ENCODE assay signal across 19 cellular contexts in genomic region chr14:55832122-55832911, GRCh38.
DNase-seq lines count a peak whose midpoint lies in the region; ATAC-seq, FAIRE-seq and TF ChIP-seq lines count a peak whose summit lies in the region.
"Had no signal": no experiment of that assay in that cellular context is flagged by ENCODE, and none has a peak within 500 bp of the region (broad histone marks: within the 10 kb centered on the region; RNA-seq: fewer than 3 reads in every experiment).

No MANE protein-coding gene starts in this region.

- H4K20me1 ChIP-seq in GM23248 (ENCODE audit: insufficient read depth), result no peaks in the 10 kb centered on the region

- no peak overlapping the region for H3K4me3 Mint-ChIP-seq in osteocyte (ENCODE audit: unreplicated experiment)
- H3K4me3 Mint-ChIP-seq: activated naive CD8-positive, alpha-beta T cell treated with anti-CD3 and anti-CD28 coated beads, Interleukin-2, amount 10 ng/mL, durations not matched to agents 7 days and 5 days; CD4-positive, alpha-beta memory T cell; neural progenitor cell; stimulated activated memory B cell treated with anti-CD40 and anti-IgM and Interleukin-4, amounts not matched to agents 10 μg/mL and 1 μg/mL and 100 μg/mL, for 72 hours had no signal

- peak; percentile 76 for ATAC-seq in foreskin keratinocyte
- ATAC-seq: left ventricle myocardium superior; sciatic nerve; stimulated activated memory B cell treated with anti-CD40 and anti-IgM and Interleukin-4, amounts not matched to agents 10 μg/mL and 1 μg/mL and 100 μg/mL, for 72 hours had no signal

- WGBS in GM23248 (ENCODE audit: low coverage in 1 of 2, low lambda C conversion rate in 2 of 2, missing lambda C conversion rate in 2 of 2), 2 experiments, result 71 to 72% methylated on average over 3 of the region's 3 CpGs
- WGBS in small intestine, 3 donors, result 18 to 52% (median 27%) methylated on average over 3 of the region's 3 CpGs

- no peaks in the 10 kb centered on the region for H3K36me3 ChIP-seq in GM23248 (ENCODE audit: low read depth)
- H3K36me3 ChIP-seq in small intestine (ENCODE audit: control insufficient read depth in 2 of 2, insufficient read depth in 2 of 2, low read length in 2 of 2), result no peaks in the 10 kb centered on the region
- H3K36me3 ChIP-seq: neural progenitor cell had no signal

- H3K9ac ChIP-seq in GM23248, result no peak overlapping the region
- H3K9ac ChIP-seq: neural progenitor cell had no signal

- H3K4me3 ChIP-seq in GM23248, result no peak overlapping the region
- no peak overlapping the region for H3K4me3 ChIP-seq in small intestine (ENCODE audit: low read depth in 1 of 2, low read length in 2 of 2)
- H3K4me3 ChIP-seq: neural progenitor cell had no signal

- DNase-seq in GM23248 (peak; percentile 19), RWPE1 (ENCODE audit: low spot score) (peak; percentile 58), foreskin keratinocyte (peak; percentile 27 to 55), small intestine (peak; percentile 90), osteocyte (ENCODE audit: extremely low spot score, unreplicated experiment) (no peak), T-helper 1 cell (no peak), iPS-NIHi11 (ENCODE audit: low spot score) (no peak), head of caudate nucleus (no peak)
- DNase-seq: activated CD4-positive, CD25-positive, alpha-beta regulatory T cell treated with anti-CD3 and anti-CD28 coated beads, Interleukin-2, amount 50 U/mL, for 72 hours; activated CD8-positive, alpha-beta memory T cell treated with anti-CD3 and anti-CD28 coated beads, Interleukin-2, amount 50 U/mL, for 48 hours; activated naive CD8-positive, alpha-beta T cell treated with anti-CD3 and anti-CD28 coated beads, Interleukin-2, amount 10 ng/mL, durations not matched to agents 7 days and 5 days; CD4-positive, alpha-beta memory T cell; erythroblast; KBM-7; left ventricle myocardium superior; NCI-H1417 treated with DMSO at 0.1 percent for 48 hours had no signal

- no peak overlapping the region for H3K27ac Mint-ChIP-seq in osteocyte (ENCODE audit: unreplicated experiment)
- H3K27ac Mint-ChIP-seq: activated naive CD8-positive, alpha-beta T cell treated with anti-CD3 and anti-CD28 coated beads, Interleukin-2, amount 10 ng/mL, durations not matched to agents 7 days and 5 days; CD4-positive, alpha-beta memory T cell; neural progenitor cell; stimulated activated memory B cell treated with anti-CD40 and anti-IgM and Interleukin-4, amounts not matched to agents 10 μg/mL and 1 μg/mL and 100 μg/mL, for 72 hours had no signal

- no peak overlapping the region for H2AFZ ChIP-seq in GM23248
- H2AFZ ChIP-seq: neural progenitor cell had no signal

- H3F3A ChIP-seq in GM23248 (ENCODE audit: insufficient read depth), result no peaks in the 10 kb centered on the region

- no peaks in the 10 kb centered on the region for H3K36me3 Mint-ChIP-seq in osteocyte (ENCODE audit: unreplicated experiment)
- H3K36me3 Mint-ChIP-seq: activated naive CD8-positive, alpha-beta T cell treated with anti-CD3 and anti-CD28 coated beads, Interleukin-2, amount 10 ng/mL, durations not matched to agents 7 days and 5 days; CD4-positive, alpha-beta memory T cell; neural progenitor cell; stimulated activated memory B cell treated with anti-CD40 and anti-IgM and Interleukin-4, amounts not matched to agents 10 μg/mL and 1 μg/mL and 100 μg/mL, for 72 hours had no signal

- H3K79me2 ChIP-seq in GM23248 (ENCODE audit: insufficient read depth), result no peaks in the 10 kb centered on the region

- H3K9me3 Mint-ChIP-seq in osteocyte (ENCODE audit: unreplicated experiment), result no peaks in the 10 kb centered on the region
- H3K9me3 Mint-ChIP-seq: activated naive CD8-positive, alpha-beta T cell treated with anti-CD3 and anti-CD28 coated beads, Interleukin-2, amount 10 ng/mL, durations not matched to agents 7 days and 5 days; neural progenitor cell; stimulated activated memory B cell treated with anti-CD40 and anti-IgM and Interleukin-4, amounts not matched to agents 10 μg/mL and 1 μg/mL and 100 μg/mL, for 72 hours had no signal

- no peak for TF ChIP-seq CTCF in RWPE1 (conservative IDR thresholded peaks at IDR 0.05; ENCODE audit: low read depth)
- TF ChIP-seq CTCF in foreskin keratinocyte (conservative IDR thresholded peaks at IDR 0.05), result no peak
- TF ChIP-seq CTCF in osteocyte (IDR thresholded peaks at IDR 0.05), result no peak

- no peak overlapping the region for H3K4me2 ChIP-seq in GM23248 (ENCODE audit: unreplicated experiment)
- H3K4me2 ChIP-seq: neural progenitor cell had no signal

- in situ Hi-C loops in GM23248 (cut with MboI), result no loop called here

- CTCF ChIA-PET in RWPE1 (lab: Yijun Ruan, JAX), result interaction anchor here (0.6 kb wide), 1 partner anchor 506 kb away, joined by 5 read pairs; no protein-coding TSS in a partner anchor

- POLR2A ChIA-PET in RWPE1 (lab: Yijun Ruan, JAX; ENCODE audit: low non-redundant PET), result no interaction called here

- H3K9me3 ChIP-seq in GM23248 (ENCODE audit: low read depth), result no peaks in the 10 kb centered on the region
- H3K9me3 ChIP-seq in small intestine (ENCODE audit: control insufficient read depth, low read depth), result no peaks in the 10 kb centered on the region

- intact Hi-C loops in head of caudate nucleus (cut with DNase I), result no loop called here

- no peak for FAIRE-seq in small intestine (lab: Jason Lieb, UNC)

- no peaks in the 10 kb centered on the region for H3K27me3 Mint-ChIP-seq in osteocyte (ENCODE audit: unreplicated experiment)

- H3K9me2 ChIP-seq in GM23248 (ENCODE audit: insufficient read depth), result no peaks in the 10 kb centered on the region

- no peak overlapping the region for H3K27ac ChIP-seq in GM23248
- no peak overlapping the region for H3K27ac ChIP-seq in RWPE1
- no peak overlapping the region for H3K27ac ChIP-seq in foreskin keratinocyte
- H3K27ac ChIP-seq in small intestine (ENCODE audit: low read depth in 1 of 2, low read length in 1 of 2), result peak overlapping the region; percentile 53 to 69
- H3K27ac ChIP-seq: neural progenitor cell had no signal

- H3K27me3 ChIP-seq in GM23248 (replicated peaks; ENCODE audit: insufficient read depth), result no peaks in the 10 kb centered on the region; the same call in 1 of the 2 replicates
- H3K27me3 ChIP-seq in foreskin keratinocyte, result peaks cover 8% of the 10 kb centered on the region
- no peaks in the 10 kb centered on the region for H3K27me3 ChIP-seq in small intestine (ENCODE audit: control insufficient read depth in 2 of 2, insufficient read depth in 2 of 2, low read length in 2 of 2)
- H3K27me3 ChIP-seq: neural progenitor cell had no signal

- H3K4me1 ChIP-seq in GM23248 (ENCODE audit: insufficient read depth) (no peaks in the 10 kb centered on the region; the same call in 1 of the 2 replicates), foreskin keratinocyte (no peaks in the 10 kb centered on the region), small intestine (ENCODE audit: control insufficient read depth in 2 of 2, insufficient read depth in 1 of 2, low read depth in 1 of 2, low read length in 1 of 2) (peaks cover 0 to 7% of the 10 kb centered on the region in 2 donors)
- H3K4me1 ChIP-seq: neural progenitor cell had no signal

- H3K4me1 Mint-ChIP-seq in osteocyte (ENCODE audit: unreplicated experiment), result no peaks in the 10 kb centered on the region
- H3K4me1 Mint-ChIP-seq: activated naive CD8-positive, alpha-beta T cell treated with anti-CD3 and anti-CD28 coated beads, Interleukin-2, amount 10 ng/mL, durations not matched to agents 7 days and 5 days; CD4-positive, alpha-beta memory T cell; neural progenitor cell; stimulated activated memory B cell treated with anti-CD40 and anti-IgM and Interleukin-4, amounts not matched to agents 10 μg/mL and 1 μg/mL and 100 μg/mL, for 72 hours had no signal

Comparison
In these comparisons a context has a peak if more than half of its experiments do, and no peak if none do; other contexts are left out.
1. DNase-seq: peak in GM23248 (single experiment), RWPE1 (single experiment), foreskin keratinocyte (2 of 2) and small intestine (single experiment); none in osteocyte (single experiment), T-helper 1 cell (0 of 5), iPS-NIHi11 (single experiment) and head of caudate nucleus (0 of 42).
2. H3K27ac ChIP-seq: peak in small intestine (2 of 2); none in GM23248 (single experiment), RWPE1 (single experiment) and foreskin keratinocyte (single experiment).